In the genomic region with DNA sequence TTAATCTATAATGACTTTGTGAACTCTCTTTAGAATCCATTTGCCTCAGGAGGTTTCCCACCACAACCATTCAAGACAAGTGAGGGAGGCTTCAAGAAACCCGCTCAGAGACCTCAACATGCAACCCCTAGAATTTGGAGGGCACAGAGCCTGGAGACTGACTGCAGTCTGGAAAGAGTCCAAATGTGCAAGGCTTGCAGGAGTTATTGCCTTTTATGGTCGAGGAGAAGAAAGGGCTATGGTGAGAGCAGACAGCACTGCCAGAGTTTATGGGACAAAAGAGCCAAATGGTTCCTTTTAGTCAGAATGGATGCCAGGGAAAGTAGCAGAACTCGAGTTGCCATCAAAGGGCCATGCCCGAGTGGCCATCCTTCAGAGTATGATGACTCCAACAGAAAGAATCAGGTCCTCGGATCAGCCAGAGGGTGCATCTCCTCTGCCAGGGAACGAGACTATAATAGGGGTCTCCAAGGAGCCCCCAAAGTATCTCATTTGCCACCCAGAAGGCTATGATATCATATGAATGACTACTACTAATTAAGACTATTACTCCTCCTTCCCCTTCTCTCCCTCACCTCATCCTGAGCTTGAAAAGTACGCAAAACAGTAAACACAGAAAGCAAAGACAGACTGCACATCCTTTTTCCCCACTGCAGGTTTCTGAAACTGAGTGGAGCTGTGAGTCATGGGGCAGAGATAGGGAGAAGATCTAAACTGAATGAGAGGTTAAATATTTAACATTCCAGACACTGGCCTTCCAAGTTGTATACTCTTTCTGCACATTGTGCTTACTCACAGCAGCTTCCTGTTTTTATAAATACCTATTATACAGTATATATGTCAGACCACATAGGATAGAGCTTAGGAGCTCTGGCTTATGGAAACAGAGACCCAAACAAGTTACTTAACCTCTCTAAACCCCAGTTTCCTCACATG, we compare ENCODE assay signal across 15 cellular contexts. TPM values are rescaled to one million over a fixed set of nuclear protein-coding genes. Genes with fewer than 3 reads are reported as not detected.
DNase-seq lines count a peak whose midpoint lies in the region; TF ChIP-seq lines count a peak whose summit lies in the region.
"Had no signal": no experiment of that assay in that cellular context is flagged by ENCODE, and none has a peak within 500 bp of the region (broad histone marks: within the 10 kb centered on the region; RNA-seq: fewer than 3 reads in every experiment).

No MANE protein-coding gene starts in this region.

- DNase-seq in NCI-H2029 (lab: John Stamatoyannopoulos, UW) (peak; percentile 7), NCI-H2029 treated with DMSO at 0.1 percent for 48 hours (lab: John Stamatoyannopoulos, UW) (no peak), SW480 (ENCODE audit: low spot score) (peak; percentile 25), hepatic stellate cell (ENCODE audit: low spot score) (peak; percentile 16), NCI-H2196 (lab: John Stamatoyannopoulos, UW; ENCODE audit: unreplicated experiment) (no peak), lower leg skin (ENCODE audit: low spot score in 2 of 2) (no peak), NCI-H524 (lab: John Stamatoyannopoulos, UW) (no peak)
- DNase-seq: 8988T; GF-D8; NCI-H2081 treated with DMSO at 0.1 percent for 48 hours; stimulated activated CD4-positive, alpha-beta T cell treated with anti-CD3 and anti-CD28 coated beads, Interleukin-1b, Interleukin-23, amount 100 ng/mL, for 48 hours; stimulated activated naive CD4-positive, alpha-beta T cell treated with Interleukin-2 at 50 U/mL for 16 hours had no signal

- H3K4me1 ChIP-seq in skeletal muscle satellite cell (ENCODE audit: control insufficient read depth, insufficient read depth, low read length), result peaks cover 31% of the 10 kb centered on the region

- no peaks in the 10 kb centered on the region for H3K27me3 ChIP-seq in skeletal muscle satellite cell (ENCODE audit: control insufficient read depth, insufficient read depth, low read length)

- peak overlapping the region; percentile 71 for H3K4me2 ChIP-seq in skeletal muscle satellite cell (ENCODE audit: low read length)

- TF ChIP-seq POLR2A in lower leg skin (IDR thresholded peaks at IDR 0.05), result no peak

- TF ChIP-seq CTCF in lower leg skin (IDR thresholded peaks at IDR 0.05), result no peak

- H3K9me3 ChIP-seq in skeletal muscle satellite cell (replicated peaks; ENCODE audit: low read length), result no peaks in the 10 kb centered on the region
- H3K9me3 ChIP-seq: neutrophil had no signal

- no peak overlapping the region for H3K9ac ChIP-seq in skeletal muscle satellite cell (ENCODE audit: low read depth, low read length)

- 62 to 68% methylated on average over 7 of the region's 7 CpGs for WGBS in lower leg skin, 2 donors

- H3K4me3 ChIP-seq in skeletal muscle satellite cell (ENCODE audit: low read length), result peak overlapping the region; percentile 32
- no peak overlapping the region for H3K4me3 ChIP-seq in lower leg skin (ENCODE audit: low read depth, poor library complexity, severe bottlenecking)

- no peaks in the 10 kb centered on the region for H3K36me3 ChIP-seq in skeletal muscle satellite cell (ENCODE audit: insufficient read depth, low read length)
- H3K36me3 ChIP-seq: neutrophil had no signal

- intact Hi-C loops in lower leg skin (cut with DNase I; ENCODE audit: low total_unique reads), result no loop called here

RNA-seq across cellular contexts. Expression of gene TMCO5A, which starts 33.9 kb away (rescaled TPM):
- not detected in 2 replicates for total RNA-seq in skeletal muscle satellite cell (2012; rRNA removed)
- total RNA-seq in lower leg skin, result not detected
- total RNA-seq: HepG2 had no signal

Comparison
In these comparisons a context has a peak if more than half of its experiments do, and no peak if none do; other contexts are left out.
1. DNase-seq: peak in NCI-H2029 (single experiment), SW480 (single experiment) and hepatic stellate cell (single experiment); none in NCI-H2029 treated with DMSO at 0.1 percent for 48 hours (single experiment), NCI-H2196 (single experiment), lower leg skin (0 of 2) and NCI-H524 (0 of 2).